8 cellular contexts compared by ENCODE assay signal in genomic region chr5:91219803-91220371, GRCh38.
DNase-seq lines count a peak whose midpoint lies in the region; ATAC-seq and TF ChIP-seq lines count a peak whose summit lies in the region.

No MANE protein-coding gene starts in this region.

- TF ChIP-seq CTCF in Caco-2 (IDR thresholded peaks at IDR 0.05; ENCODE audit: insufficient read depth in 1 of 2, low read depth in 1 of 2, low read length in 1 of 2, severe bottlenecking in 1 of 2, unreplicated experiment in 1 of 2) (peak; percentile 60 to 62), ovary (IDR thresholded peaks at IDR 0.05) (no peak), omental fat pad (IDR thresholded peaks at IDR 0.05) (no peak)

- CTCF ChIA-PET in Caco-2 (lab: Charles Lee), result interaction anchor here (0.9 to 2.4 kb wide), 14 partner anchors 15 to 354 kb away, joined by 3 to 71 read pairs (median 5); partner anchors contain the start of gene ARRDC3

- no peak overlapping the region for H3K27ac ChIP-seq in ovary

- intact Hi-C loops in Caco-2 (cut with micrococcal nuclease; ENCODE audit: unreplicated experiment) (loop anchor here (1.0 to 2.0 kb wide), 9 partner anchors 15 to 353 kb away; partner anchors contain the start of gene ARRDC3), ovary (cut with DNase I) (no loop called here)
- intact Hi-C loops in activated T-helper 1 cell treated with anti-CD3 and anti-CD28 coated beads, Interleukin-12 subunit alpha, Interleukin-12 subunit beta, Interleukin-2, Interleukin-4 antibody, amounts not matched to agents 30 ng/mL and 10 ng/mL and 1 ng/mL, durations not matched to agents 14 hours and 24 hours and 36 hours (cut with micrococcal nuclease), result loop anchor here (2.0 kb wide), 2 partner anchors 117 to 199 kb away; no protein-coding TSS in a partner anchor

- BruUV-seq in Caco-2 (replicated peaks; lab: Mats Ljungman, UMichigan), result TSS peak; percentile 69

- DNase-seq in Caco-2, result peak; percentile 64 to 68
- DNase-seq in Jurkat, Clone E6-1 (ENCODE audit: low read depth, low spot score), result peak; percentile 41
- peak; percentile 2 for DNase-seq in activated T-helper 1 cell treated with anti-CD3 and anti-CD28 coated beads, Interleukin-12 subunit alpha, Interleukin-12 subunit beta, Interleukin-2, Interleukin-4 antibody, amounts not matched to agents 30 ng/mL and 10 ng/mL and 1 ng/mL, durations not matched to agents 14 hours and 24 hours and 36 hours (ENCODE audit: low spot score)
- DNase-seq in iPS DF 19.7 (ENCODE audit: low read depth, low spot score), result peak; percentile 9
- DNase-seq in stimulated activated CD8-positive, alpha-beta memory T cell treated with anti-CD3 and anti-CD28 coated beads, Interleukin-7, amount 100 ng/mL, for 24 hours (ENCODE audit: low read depth), result peak; percentile 7
- DNase-seq in ovary, result no peak
- no peak for DNase-seq in omental fat pad (ENCODE audit: low spot score)

- peaks cover 19% of the 10 kb centered on the region for H3K9me3 Mint-ChIP-seq in Caco-2 (ENCODE audit: unreplicated experiment)
- H3K9me3 Mint-ChIP-seq in activated T-helper 1 cell treated with anti-CD3 and anti-CD28 coated beads, Interleukin-12 subunit alpha, Interleukin-12 subunit beta, Interleukin-2, Interleukin-4 antibody, amounts not matched to agents 30 ng/mL and 10 ng/mL and 1 ng/mL, durations not matched to agents 14 hours and 24 hours and 36 hours, result no peaks in the 10 kb centered on the region

- peaks cover 41% of the 10 kb centered on the region for H3K4me1 Mint-ChIP-seq in Caco-2 (ENCODE audit: low read depth, unreplicated experiment)
- H3K4me1 Mint-ChIP-seq in activated T-helper 1 cell treated with anti-CD3 and anti-CD28 coated beads, Interleukin-12 subunit alpha, Interleukin-12 subunit beta, Interleukin-2, Interleukin-4 antibody, amounts not matched to agents 30 ng/mL and 10 ng/mL and 1 ng/mL, durations not matched to agents 14 hours and 24 hours and 36 hours (ENCODE audit: low read depth), result no peaks in the 10 kb centered on the region

- peak overlapping the region; percentile 75 for H3K27ac Mint-ChIP-seq in Caco-2 (ENCODE audit: unreplicated experiment)
- no peak overlapping the region for H3K27ac Mint-ChIP-seq in activated T-helper 1 cell treated with anti-CD3 and anti-CD28 coated beads, Interleukin-12 subunit alpha, Interleukin-12 subunit beta, Interleukin-2, Interleukin-4 antibody, amounts not matched to agents 30 ng/mL and 10 ng/mL and 1 ng/mL, durations not matched to agents 14 hours and 24 hours and 36 hours

- H3K27me3 Mint-ChIP-seq in Caco-2 (ENCODE audit: insufficient read depth, unreplicated experiment), result no peaks in the 10 kb centered on the region
- peaks cover 11% of the 10 kb centered on the region for H3K27me3 Mint-ChIP-seq in activated T-helper 1 cell treated with anti-CD3 and anti-CD28 coated beads, Interleukin-12 subunit alpha, Interleukin-12 subunit beta, Interleukin-2, Interleukin-4 antibody, amounts not matched to agents 30 ng/mL and 10 ng/mL and 1 ng/mL, durations not matched to agents 14 hours and 24 hours and 36 hours (ENCODE audit: insufficient read depth)

- POLR2A ChIA-PET in Caco-2 (lab: Charles Lee), result interaction anchor here (0.6 to 3.7 kb wide), 5 partner anchors 33 to 163 kb away, joined by 3 to 40 read pairs (median 4); partner anchors contain the start of gene ARRDC3

- no peak for TF ChIP-seq EP300 in ovary (IDR thresholded peaks at IDR 0.05)

- H3K36me3 Mint-ChIP-seq in Caco-2 (ENCODE audit: insufficient read depth, unreplicated experiment), result peaks cover 17% of the 10 kb centered on the region
- H3K36me3 Mint-ChIP-seq in activated T-helper 1 cell treated with anti-CD3 and anti-CD28 coated beads, Interleukin-12 subunit alpha, Interleukin-12 subunit beta, Interleukin-2, Interleukin-4 antibody, amounts not matched to agents 30 ng/mL and 10 ng/mL and 1 ng/mL, durations not matched to agents 14 hours and 24 hours and 36 hours (ENCODE audit: low read depth), result no peaks in the 10 kb centered on the region

- no peaks in the 10 kb centered on the region for H3K36me3 ChIP-seq in Caco-2 (ENCODE audit: control insufficient read depth, insufficient read depth, low read length)
- no peaks in the 10 kb centered on the region for H3K36me3 ChIP-seq in ovary

- no peak overlapping the region for H3K4me3 ChIP-seq in Caco-2 (ENCODE audit: low read depth, low read length)
- no peak overlapping the region for H3K4me3 ChIP-seq in Jurkat, Clone E6-1 (ENCODE audit: low read length)
- H3K4me3 ChIP-seq in ovary, result no peak overlapping the region

- WGBS in ovary, 3 donors, result 71 to 83% (median 71%) methylated on average over 3 of the region's 3 CpGs

- H3K27me3 ChIP-seq in Caco-2 (replicated peaks; ENCODE audit: control insufficient read depth, insufficient read depth, low read length) (no peaks in the 10 kb centered on the region), ovary (no peaks in the 10 kb centered on the region)

- ATAC-seq in GM19023 (IDR thresholded peaks at IDR 0.05; ENCODE audit: unreplicated experiment), result no peak
- ATAC-seq in omental fat pad (ENCODE audit: low FRiP score), result no peak

- H3K9me3 ChIP-seq in Caco-2 (no peaks in the 10 kb centered on the region), ovary (no peaks in the 10 kb centered on the region)

- H3K4me1 ChIP-seq in Caco-2, result peaks cover 43% of the 10 kb centered on the region
- H3K4me1 ChIP-seq in ovary (ENCODE audit: insufficient read depth), result no peaks in the 10 kb centered on the region

- H3K4me3 Mint-ChIP-seq in Caco-2 (ENCODE audit: unreplicated experiment), result no peak overlapping the region
- H3K4me3 Mint-ChIP-seq in activated T-helper 1 cell treated with anti-CD3 and anti-CD28 coated beads, Interleukin-12 subunit alpha, Interleukin-12 subunit beta, Interleukin-2, Interleukin-4 antibody, amounts not matched to agents 30 ng/mL and 10 ng/mL and 1 ng/mL, durations not matched to agents 14 hours and 24 hours and 36 hours, result no peak overlapping the region

- TF ChIP-seq POLR2A in ovary (IDR thresholded peaks at IDR 0.05), result no peak

Comparison
In these comparisons a context has a peak if more than half of its experiments do, and no peak if none do; other contexts are left out.
1. DNase-seq: peak in Caco-2 (2 of 2), Jurkat, Clone E6-1 (single experiment), activated T-helper 1 cell treated with anti-CD3 and anti-CD28 coated beads, Interleukin-12 subunit alpha, Interleukin-12 subunit beta, Interleukin-2, Interleukin-4 antibody, amounts not matched to agents 30 ng/mL and 10 ng/mL and 1 ng/mL, durations not matched to agents 14 hours and 24 hours and 36 hours (single experiment), iPS DF 19.7 (single experiment) and stimulated activated CD8-positive, alpha-beta memory T cell treated with anti-CD3 and anti-CD28 coated beads, Interleukin-7, amount 100 ng/mL, for 24 hours (single experiment); none in ovary (0 of 5) and omental fat pad (single experiment).
2. CTCF ChIP-seq: peak in Caco-2 (2 of 2); none in ovary (0 of 3) and omental fat pad (0 of 3).
3. intact Hi-C loops: an anchor here in Caco-2 (1.0 to 2.0 kb wide) and activated T-helper 1 cell treated with anti-CD3 and anti-CD28 coated beads, Interleukin-12 subunit alpha, Interleukin-12 subunit beta, Interleukin-2, Interleukin-4 antibody, amounts not matched to agents 30 ng/mL and 10 ng/mL and 1 ng/mL, durations not matched to agents 14 hours and 24 hours and 36 hours (2.0 kb wide); none called in ovary.